In the genomic region with DNA sequence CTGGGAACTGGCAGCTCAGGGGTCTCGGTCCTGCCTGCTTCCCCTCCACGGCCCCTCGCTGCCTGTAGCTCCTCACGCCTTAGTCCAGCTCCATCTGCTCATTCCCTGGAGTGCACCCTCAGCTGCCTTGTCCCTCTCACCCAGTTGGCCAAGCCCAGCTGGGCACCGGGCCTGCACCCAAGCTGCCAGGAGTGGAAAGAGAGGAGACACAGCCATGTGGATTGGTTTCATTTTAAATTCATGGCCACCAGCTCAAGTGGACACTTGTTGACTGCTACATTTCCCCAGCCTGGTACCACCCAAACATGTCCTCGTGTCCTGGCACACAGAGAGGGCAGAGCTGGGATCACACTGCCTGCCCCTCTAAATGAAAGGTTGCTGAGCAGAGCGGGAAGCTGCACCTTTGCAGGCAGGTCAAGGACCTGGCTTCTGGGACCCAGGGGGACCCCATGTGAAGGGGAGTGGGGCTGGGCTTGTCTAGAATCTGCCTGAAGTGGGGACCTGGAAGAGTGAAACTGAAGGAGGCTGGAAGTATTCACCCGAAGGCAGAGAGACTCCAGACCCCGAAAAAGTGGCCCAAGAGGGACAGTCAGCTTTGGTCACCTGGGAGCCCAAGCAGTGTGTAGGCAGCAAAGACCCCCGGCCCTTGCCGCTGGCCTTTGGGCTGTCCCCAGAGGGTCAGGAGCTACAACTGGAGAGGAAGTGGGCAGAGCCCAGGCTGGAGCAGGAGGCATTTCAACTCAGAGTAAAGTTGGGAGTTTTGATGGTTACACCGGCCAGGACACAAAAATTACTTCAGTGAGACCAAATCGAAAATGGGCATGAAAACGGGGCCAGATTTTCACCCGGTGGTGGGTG, we compare ENCODE assay signal across 9 cellular contexts. TPM values are rescaled to one million over a fixed set of nuclear protein-coding genes. Genes with fewer than 3 reads are reported as not detected.
A peak's percentile ranks its signal among the peaks of the same experiment; 100 is the strongest.
DNase-seq lines count a peak whose midpoint lies in the region; ATAC-seq and TF ChIP-seq lines count a peak whose summit lies in the region.
"Had no signal": no experiment of that assay in that cellular context is flagged by ENCODE, and none has a peak within 500 bp of the region (broad histone marks: within the 10 kb centered on the region; RNA-seq: fewer than 3 reads in every experiment).

No MANE protein-coding gene starts in this region.

- no peak for TF ChIP-seq CTCF in endothelial cell (IDR thresholded peaks at IDR 0.05; ENCODE audit: unreplicated experiment)
- TF ChIP-seq CTCF in right lobe of liver (IDR thresholded peaks at IDR 0.05): no peak
- no peak for TF ChIP-seq CTCF in smooth muscle cell (IDR thresholded peaks at IDR 0.05; ENCODE audit: borderline replicate concordance, insufficient read depth, poor library complexity, severe bottlenecking)

- H3K9me3 ChIP-seq in HUES6 (ENCODE audit: control insufficient read depth, insufficient read depth, low read depth, low read length) (no peaks in the 10 kb centered on the region), right lobe of liver (no peaks in the 10 kb centered on the region), smooth muscle cell (replicated peaks; ENCODE audit: low read depth) (no peaks in the 10 kb centered on the region)

- no peaks in the 10 kb centered on the region for H3K9me3 Mint-ChIP-seq in endothelial cell (ENCODE audit: unreplicated experiment)
- no peaks in the 10 kb centered on the region for H3K9me3 Mint-ChIP-seq in activated naive CD8-positive, alpha-beta T cell treated with anti-CD3 and anti-CD28 coated beads, Interleukin-2, amount 50 U/mL, for 24 hours

- intact Hi-C loops in right lobe of liver (cut with DNase I): no loop called here

- peak overlapping the region; percentile 43; the same call in 1 of the 2 replicates for H3K27ac ChIP-seq in HUES6 (ENCODE audit: low read depth, low read length)
- peak overlapping the region; percentile 58 to 97 (median 85) for H3K27ac ChIP-seq in right lobe of liver
- H3K27ac ChIP-seq in smooth muscle cell (ENCODE audit: low read depth): no peak overlapping the region

- H3K4me1 ChIP-seq in HUES6 (ENCODE audit: control insufficient read depth, insufficient read depth, low read length) (peaks cover 48% of the 10 kb centered on the region), right lobe of liver (peaks cover 0 to 37% (median 16%) of the 10 kb centered on the region in 4 donors), smooth muscle cell (ENCODE audit: low read depth) (peaks cover 9% of the 10 kb centered on the region)

- H3K4me2 ChIP-seq in smooth muscle cell: peak overlapping the region; percentile 62

- no peak overlapping the region for H3K4me3 Mint-ChIP-seq in endothelial cell (ENCODE audit: unreplicated experiment)
- no peak overlapping the region for H3K4me3 Mint-ChIP-seq in activated naive CD8-positive, alpha-beta T cell treated with anti-CD3 and anti-CD28 coated beads, Interleukin-2, amount 50 U/mL, for 24 hours

- H4K20me1 ChIP-seq in smooth muscle cell (ENCODE audit: low read depth): no peaks in the 10 kb centered on the region

- H3K9ac ChIP-seq in HUES6 (ENCODE audit: low read length) (peak overlapping the region; percentile 8), smooth muscle cell (ENCODE audit: low read depth) (no peak overlapping the region)

- H3K36me3 ChIP-seq in HUES6 (ENCODE audit: control insufficient read depth, insufficient read depth, low read length) (no peaks in the 10 kb centered on the region), right lobe of liver (no peaks in the 10 kb centered on the region), smooth muscle cell (ENCODE audit: low read depth) (no peaks in the 10 kb centered on the region)

- no peaks in the 10 kb centered on the region for H3K79me2 ChIP-seq in smooth muscle cell (ENCODE audit: low read depth)

- H2AFZ ChIP-seq in smooth muscle cell (ENCODE audit: low read depth): no peak overlapping the region

- TF ChIP-seq POLR2A in right lobe of liver (IDR thresholded peaks at IDR 0.05): no peak

- H3K4me1 Mint-ChIP-seq in endothelial cell (ENCODE audit: unreplicated experiment): peaks cover 22% of the 10 kb centered on the region
- H3K4me1 Mint-ChIP-seq in activated naive CD8-positive, alpha-beta T cell treated with anti-CD3 and anti-CD28 coated beads, Interleukin-2, amount 50 U/mL, for 24 hours: no peaks in the 10 kb centered on the region

- H3F3A ChIP-seq in smooth muscle cell (ENCODE audit: low read depth): no peaks in the 10 kb centered on the region

- no peak overlapping the region for H3K4me3 ChIP-seq in HUES6 (ENCODE audit: low read depth, low read length)
- no peak overlapping the region for H3K4me3 ChIP-seq in right lobe of liver
- no peak overlapping the region for H3K4me3 ChIP-seq in smooth muscle cell

- peak; percentile 79 to 84 (median 82) for ATAC-seq in right lobe of liver
- no peak for ATAC-seq in activated naive CD8-positive, alpha-beta T cell treated with anti-CD3 and anti-CD28 coated beads, Interleukin-2, amount 50 U/mL, for 24 hours
- no peak for ATAC-seq in GM19395 (IDR thresholded peaks at IDR 0.05; ENCODE audit: unreplicated experiment)

- WGBS in right lobe of liver (ENCODE audit: insufficient coverage, low coverage, low lambda C conversion rate, missing lambda C conversion rate): 40% methylated on average over 13 of the region's 15 CpGs
- 92% methylated on average over 15 of the region's 15 CpGs for WGBS in smooth muscle cell (ENCODE audit: low lambda C conversion rate)

- no peak for DNase-seq in endothelial cell (ENCODE audit: low spot score)
- DNase-seq in right lobe of liver: peak; percentile 69 to 90 (median 90)
- DNase-seq in smooth muscle cell (lab: John Stamatoyannopoulos, UW; ENCODE audit: unreplicated experiment): no peak
- no peak for DNase-seq in stimulated activated CD4-positive, alpha-beta T cell treated with anti-CD3 and anti-CD28 coated beads, Interleukin-15, amount 100 ng/mL, for 24 hours
- no peak for DNase-seq in NCI-H2196 (lab: John Stamatoyannopoulos, UW; ENCODE audit: unreplicated experiment)
- no peak for DNase-seq in activated naive CD8-positive, alpha-beta T cell treated with anti-CD3 and anti-CD28 coated beads, Interleukin-2, amount 50 U/mL, for 24 hours
- DNase-seq: Kasumi-1 had no signal

- peaks cover 5% of the 10 kb centered on the region for H3K27me3 Mint-ChIP-seq in endothelial cell (ENCODE audit: unreplicated experiment)
- no peaks in the 10 kb centered on the region for H3K27me3 Mint-ChIP-seq in activated naive CD8-positive, alpha-beta T cell treated with anti-CD3 and anti-CD28 coated beads, Interleukin-2, amount 50 U/mL, for 24 hours

- no peaks in the 10 kb centered on the region for H3K36me3 Mint-ChIP-seq in endothelial cell (ENCODE audit: low read depth, unreplicated experiment)
- H3K36me3 Mint-ChIP-seq in activated naive CD8-positive, alpha-beta T cell treated with anti-CD3 and anti-CD28 coated beads, Interleukin-2, amount 50 U/mL, for 24 hours (ENCODE audit: low read depth): no peaks in the 10 kb centered on the region

- peak overlapping the region; percentile 14 for H3K27ac Mint-ChIP-seq in endothelial cell (ENCODE audit: unreplicated experiment)
- H3K27ac Mint-ChIP-seq in activated naive CD8-positive, alpha-beta T cell treated with anti-CD3 and anti-CD28 coated beads, Interleukin-2, amount 50 U/mL, for 24 hours: no peak overlapping the region

- no peaks in the 10 kb centered on the region for H3K27me3 ChIP-seq in HUES6 (ENCODE audit: control insufficient read depth, insufficient read depth, low read length)
- H3K27me3 ChIP-seq in right lobe of liver: no peaks in the 10 kb centered on the region
- no peaks in the 10 kb centered on the region for H3K27me3 ChIP-seq in smooth muscle cell (ENCODE audit: low read depth)

RNA-seq across cellular contexts. Expression of a gene that starts 15.0 kb away (rescaled TPM):
- total RNA-seq in endothelial cell (ENCODE audit: unreplicated experiment): 29.9 TPM
- 100 to 1,000 TPM in 4 of 6 experiments, 10 to 100 TPM in 2; 87.7 to 373 (median 102) TPM for total RNA-seq in right lobe of liver
- total RNA-seq in smooth muscle cell: 290 and 292 TPM in 2 replicates
- polyA plus RNA-seq in smooth muscle cell: 213 and 244 TPM in 2 replicates

Comparison
In these comparisons a context has a peak if more than half of its experiments do, and no peak if none do; other contexts are left out.
1. DNase-seq: peak in right lobe of liver (3 of 3); none in endothelial cell (single experiment), smooth muscle cell (single experiment), stimulated activated CD4-positive, alpha-beta T cell treated with anti-CD3 and anti-CD28 coated beads, Interleukin-15, amount 100 ng/mL, for 24 hours (single experiment), NCI-H2196 (single experiment) and activated naive CD8-positive, alpha-beta T cell treated with anti-CD3 and anti-CD28 coated beads, Interleukin-2, amount 50 U/mL, for 24 hours (single experiment).
2. ATAC-seq: peak in right lobe of liver (4 of 4); none in activated naive CD8-positive, alpha-beta T cell treated with anti-CD3 and anti-CD28 coated beads, Interleukin-2, amount 50 U/mL, for 24 hours (single experiment) and GM19395 (single experiment).